ENCODE assay signal across 1 cellular context in the genomic region with DNA sequence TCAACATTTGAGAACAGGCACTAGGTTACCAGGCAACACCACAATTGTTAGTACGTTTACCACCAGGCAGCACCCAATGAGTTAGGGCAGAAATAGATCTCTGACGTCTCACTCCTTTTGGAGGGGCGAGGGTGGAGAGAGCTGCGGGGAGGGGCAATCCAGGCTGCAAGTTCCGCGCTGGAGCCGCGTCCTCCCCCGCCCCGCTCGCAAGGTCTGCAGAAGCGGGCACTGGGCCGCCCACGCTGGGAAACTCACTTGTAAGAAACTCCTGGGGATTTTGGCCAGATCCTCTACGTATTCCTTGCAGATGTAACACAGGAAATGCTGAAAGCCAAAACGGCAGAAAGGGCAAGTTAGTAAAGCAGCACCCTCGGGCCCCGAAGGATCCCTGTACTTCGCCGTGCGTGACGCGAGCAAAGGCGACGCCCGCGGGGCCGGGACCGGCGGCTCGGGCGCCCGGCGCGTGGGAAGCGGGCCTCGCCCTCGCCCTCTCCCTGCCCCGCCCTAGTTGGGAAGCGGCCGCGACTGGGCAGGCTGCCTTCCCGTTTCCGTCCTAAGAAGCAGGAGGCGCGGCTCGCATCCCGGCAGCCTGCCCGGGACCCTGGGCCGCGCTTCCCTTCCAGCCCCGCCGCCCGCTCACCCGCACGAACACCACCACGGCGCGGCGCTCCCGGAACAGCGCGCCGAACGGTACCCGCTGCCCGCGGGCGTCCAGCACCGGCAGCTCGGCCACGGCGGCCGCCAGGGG.
TF ChIP-seq lines count a peak whose summit lies in the region.

No MANE protein-coding gene starts in this region.

TF ChIP-seq in GM12878, 131 proteins besides CTCF, POLR2A, EP300 and RAD21 (continued from another document and continues in another):
- no peak for TF ChIP-seq ZBTB4 (CRISPR knock-in tag; IDR thresholded peaks at IDR 0.05)
- no peak for TF ChIP-seq CBFB (IDR thresholded peaks at IDR 0.05; ENCODE audit: low read depth)
- TF ChIP-seq BRCA1 (IDR thresholded peaks at IDR 0.05; ENCODE audit: low read depth, low read length), result no peak
- TF ChIP-seq BCLAF1 (IDR thresholded peaks at IDR 0.05), result no peak
- no peak for TF ChIP-seq IRF3 (IDR thresholded peaks at IDR 0.05)
- no peak for TF ChIP-seq ZNF622 (IDR thresholded peaks at IDR 0.05)
- no peak for TF ChIP-seq NR2C1 (IDR thresholded peaks at IDR 0.05)
- no peak for TF ChIP-seq HSF1 (IDR thresholded peaks at IDR 0.05; ENCODE audit: low read depth, low read length)
- TF ChIP-seq CEBPZ (IDR thresholded peaks at IDR 0.05; ENCODE audit: low read depth, low read length), result no peak
- no peak for TF ChIP-seq MYB (IDR thresholded peaks at IDR 0.05; ENCODE audit: borderline replicate concordance, low read depth, low read length)
- TF ChIP-seq BACH1 (IDR thresholded peaks at IDR 0.05; ENCODE audit: borderline replicate concordance), result peak; percentile 52; the same call in 1 of the 2 replicates
- TF ChIP-seq, protein P1, sequence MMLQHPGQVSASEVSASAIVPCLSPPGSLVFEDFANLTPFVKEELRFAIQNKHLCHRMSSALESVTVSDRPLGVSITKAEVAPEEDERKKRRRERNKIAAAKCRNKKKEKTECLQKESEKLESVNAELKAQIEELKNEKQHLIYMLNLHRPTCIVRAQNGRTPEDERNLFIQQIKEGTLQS (IDR thresholded peaks at IDR 0.05; ENCODE audit: borderline replicate concordance, extremely low read depth, low read depth, low read length), result no peak
- TF ChIP-seq YBX1 (IDR thresholded peaks at IDR 0.05), result no peak
- TF ChIP-seq SMAD5 (IDR thresholded peaks at IDR 0.05; ENCODE audit: low read depth), result no peak
- no peak for TF ChIP-seq YY1 (IDR thresholded peaks at IDR 0.05; ENCODE audit: low read depth, low read length)
- TF ChIP-seq TBL1XR1 (IDR thresholded peaks at IDR 0.05; ENCODE audit: low read depth, low read length), result no peak
- TF ChIP-seq, protein P2, sequence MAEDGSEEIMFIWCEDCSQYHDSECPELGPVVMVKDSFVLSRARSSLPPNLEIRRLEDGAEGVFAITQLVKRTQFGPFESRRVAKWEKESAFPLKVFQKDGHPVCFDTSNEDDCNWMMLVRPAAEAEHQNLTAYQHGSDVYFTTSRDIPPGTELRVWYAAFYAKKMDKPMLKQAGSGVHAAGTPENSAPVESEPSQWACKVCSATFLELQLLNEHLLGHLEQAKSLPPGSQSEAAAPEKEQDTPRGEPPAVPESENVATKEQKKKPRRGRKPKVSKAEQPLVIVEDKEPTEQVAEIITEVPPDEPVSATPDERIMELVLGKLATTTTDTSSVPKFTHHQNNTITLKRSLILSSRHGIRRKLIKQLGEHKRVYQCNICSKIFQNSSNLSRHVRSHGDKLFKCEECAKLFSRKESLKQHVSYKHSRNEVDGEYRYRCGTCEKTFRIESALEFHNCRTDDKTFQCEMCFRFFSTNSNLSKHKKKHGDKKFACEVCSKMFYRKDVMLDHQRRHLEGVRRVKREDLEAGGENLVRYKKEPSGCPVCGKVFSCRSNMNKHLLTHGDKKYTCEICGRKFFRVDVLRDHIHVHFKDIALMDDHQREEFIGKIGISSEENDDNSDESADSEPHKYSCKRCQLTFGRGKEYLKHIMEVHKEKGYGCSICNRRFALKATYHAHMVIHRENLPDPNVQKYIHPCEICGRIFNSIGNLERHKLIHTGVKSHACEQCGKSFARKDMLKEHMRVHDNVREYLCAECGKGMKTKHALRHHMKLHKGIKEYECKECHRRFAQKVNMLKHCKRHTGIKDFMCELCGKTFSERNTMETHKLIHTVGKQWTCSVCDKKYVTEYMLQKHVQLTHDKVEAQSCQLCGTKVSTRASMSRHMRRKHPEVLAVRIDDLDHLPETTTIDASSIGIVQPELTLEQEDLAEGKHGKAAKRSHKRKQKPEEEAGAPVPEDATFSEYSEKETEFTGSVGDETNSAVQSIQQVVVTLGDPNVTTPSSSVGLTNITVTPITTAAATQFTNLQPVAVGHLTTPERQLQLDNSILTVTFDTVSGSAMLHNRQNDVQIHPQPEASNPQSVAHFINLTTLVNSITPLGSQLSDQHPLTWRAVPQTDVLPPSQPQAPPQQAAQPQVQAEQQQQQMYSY (CRISPR knock-in tag; IDR thresholded peaks at IDR 0.05), result no peak
- no peak for TF ChIP-seq SMC3 (IDR thresholded peaks at IDR 0.05; ENCODE audit: borderline replicate concordance, low read length)
- TF ChIP-seq MEF2A (IDR thresholded peaks at IDR 0.05; ENCODE audit: insufficient read depth, low read depth, low read length), result no peak
- TF ChIP-seq HDAC6 (IDR thresholded peaks at IDR 0.05; ENCODE audit: unreplicated experiment), result no peak
- TF ChIP-seq POLR2AphosphoS5 (IDR thresholded peaks at IDR 0.05; ENCODE audit: low read length), result no peak
- no peak for TF ChIP-seq MTA2 (IDR thresholded peaks at IDR 0.05; ENCODE audit: low read depth)
- TF ChIP-seq, protein P3, sequence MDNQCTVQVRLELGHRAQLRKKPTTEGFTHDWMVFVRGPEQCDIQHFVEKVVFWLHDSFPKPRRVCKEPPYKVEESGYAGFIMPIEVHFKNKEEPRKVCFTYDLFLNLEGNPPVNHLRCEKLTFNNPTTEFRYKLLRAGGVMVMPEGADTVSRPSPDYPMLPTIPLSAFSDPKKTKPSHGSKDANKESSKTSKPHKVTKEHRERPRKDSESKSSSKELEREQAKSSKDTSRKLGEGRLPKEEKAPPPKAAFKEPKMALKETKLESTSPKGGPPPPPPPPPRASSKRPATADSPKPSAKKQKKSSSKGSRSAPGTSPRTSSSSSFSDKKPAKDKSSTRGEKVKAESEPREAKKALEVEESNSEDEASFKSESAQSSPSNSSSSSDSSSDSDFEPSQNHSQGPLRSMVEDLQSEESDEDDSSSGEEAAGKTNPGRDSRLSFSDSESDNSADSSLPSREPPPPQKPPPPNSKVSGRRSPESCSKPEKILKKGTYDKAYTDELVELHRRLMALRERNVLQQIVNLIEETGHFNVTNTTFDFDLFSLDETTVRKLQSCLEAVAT (IDR thresholded peaks at IDR 0.05), result no peak
- no peak for TF ChIP-seq ATF2 (IDR thresholded peaks at IDR 0.05; ENCODE audit: low read length)
- TF ChIP-seq, protein P4, sequence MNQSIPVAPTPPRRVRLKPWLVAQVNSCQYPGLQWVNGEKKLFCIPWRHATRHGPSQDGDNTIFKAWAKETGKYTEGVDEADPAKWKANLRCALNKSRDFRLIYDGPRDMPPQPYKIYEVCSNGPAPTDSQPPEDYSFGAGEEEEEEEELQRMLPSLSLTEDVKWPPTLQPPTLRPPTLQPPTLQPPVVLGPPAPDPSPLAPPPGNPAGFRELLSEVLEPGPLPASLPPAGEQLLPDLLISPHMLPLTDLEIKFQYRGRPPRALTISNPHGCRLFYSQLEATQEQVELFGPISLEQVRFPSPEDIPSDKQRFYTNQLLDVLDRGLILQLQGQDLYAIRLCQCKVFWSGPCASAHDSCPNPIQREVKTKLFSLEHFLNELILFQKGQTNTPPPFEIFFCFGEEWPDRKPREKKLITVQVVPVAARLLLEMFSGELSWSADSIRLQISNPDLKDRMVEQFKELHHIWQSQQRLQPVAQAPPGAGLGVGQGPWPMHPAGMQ (IDR thresholded peaks at IDR 0.05; ENCODE audit: borderline replicate concordance), result no peak
- TF ChIP-seq NFYA (IDR thresholded peaks at IDR 0.05; ENCODE audit: borderline replicate concordance, low read depth, low read length), result no peak
- no peak for TF ChIP-seq STAT3 (IDR thresholded peaks at IDR 0.05; ENCODE audit: low read depth, low read length)
- no peak for TF ChIP-seq SPI1 (IDR thresholded peaks at IDR 0.05; ENCODE audit: borderline replicate concordance, insufficient read depth, low read depth, low read length)
- no peak for TF ChIP-seq TCF3 (IDR thresholded peaks at IDR 0.05; ENCODE audit: borderline replicate concordance, insufficient read depth, low read depth, low read length)
- no peak for TF ChIP-seq CBX5 (IDR thresholded peaks at IDR 0.05; ENCODE audit: low read depth)
- TF ChIP-seq SIX5 (IDR thresholded peaks at IDR 0.05; ENCODE audit: low read depth, low read length, severe bottlenecking), result no peak
- TF ChIP-seq CHD4 (IDR thresholded peaks at IDR 0.05), result no peak
- no peak for TF ChIP-seq TAF1 (IDR thresholded peaks at IDR 0.05; ENCODE audit: borderline replicate concordance, low read depth, low read length)
